In the genomic region with DNA sequence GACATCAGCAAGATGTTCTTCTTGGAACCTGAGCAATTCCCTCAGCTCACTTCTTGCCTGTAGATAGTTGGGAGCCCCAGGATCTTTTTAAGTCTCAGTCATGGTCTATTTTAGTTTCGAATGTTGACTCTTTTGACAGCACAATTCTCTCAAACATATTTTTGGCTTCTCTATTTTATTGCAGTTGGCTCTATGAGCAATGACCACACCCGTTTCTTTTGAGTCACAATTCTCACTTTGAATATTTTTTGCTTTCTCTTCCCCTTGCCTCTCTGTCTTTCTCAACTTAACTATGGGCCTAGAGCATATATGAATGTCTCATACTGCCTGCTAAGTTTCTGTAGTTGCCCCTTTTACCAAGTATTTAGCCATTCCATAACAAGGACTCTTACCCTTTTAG, we compare ENCODE assay signal across 1 cellular context.
TF ChIP-seq lines count a peak whose summit lies in the region.

No MANE protein-coding gene starts in this region.

TF ChIP-seq in SK-N-SH, 30 proteins besides CTCF, POLR2A, EP300 and RAD21 (continued from another document):
- TF ChIP-seq POLR2AphosphoS5 (IDR thresholded peaks at IDR 0.05; ENCODE audit: low read depth, low read length) (no peak), NRF1 (IDR thresholded peaks at IDR 0.05; ENCODE audit: low read depth, low read length) (no peak), TAF1 (IDR thresholded peaks at IDR 0.05; ENCODE audit: borderline replicate concordance, low read depth, low read length) (no peak), MXI1 (IDR thresholded peaks at IDR 0.05; ENCODE audit: low read depth, low read length) (no peak), FOXJ3 (CRISPR knock-in tag; IDR thresholded peaks at IDR 0.05) (no peak), JUND (IDR thresholded peaks at IDR 0.05) (no peak), RXRA (IDR thresholded peaks at IDR 0.05; ENCODE audit: borderline replicate concordance, low read depth) (no peak), FOSL2 (IDR thresholded peaks at IDR 0.05; ENCODE audit: borderline replicate concordance, low read depth) (no peak), FOXM1 (IDR thresholded peaks at IDR 0.05; ENCODE audit: low read depth) (no peak)
- TF ChIP-seq, protein P1, sequence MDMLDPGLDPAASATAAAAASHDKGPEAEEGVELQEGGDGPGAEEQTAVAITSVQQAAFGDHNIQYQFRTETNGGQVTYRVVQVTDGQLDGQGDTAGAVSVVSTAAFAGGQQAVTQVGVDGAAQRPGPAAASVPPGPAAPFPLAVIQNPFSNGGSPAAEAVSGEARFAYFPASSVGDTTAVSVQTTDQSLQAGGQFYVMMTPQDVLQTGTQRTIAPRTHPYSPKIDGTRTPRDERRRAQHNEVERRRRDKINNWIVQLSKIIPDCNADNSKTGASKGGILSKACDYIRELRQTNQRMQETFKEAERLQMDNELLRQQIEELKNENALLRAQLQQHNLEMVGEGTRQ (IDR thresholded peaks at IDR 0.05; ENCODE audit: borderline replicate concordance, low read depth, low read length) = no peak
